Comparison of ENCODE assay signal across 8 cellular contexts in genomic region chr17:3667366-3668278, GRCh38. TPM values are rescaled to one million over a fixed set of nuclear protein-coding genes. Genes with fewer than 3 reads are reported as not detected.
DNase-seq lines count a peak whose midpoint lies in the region; ATAC-seq and TF ChIP-seq lines count a peak whose summit lies in the region.

No MANE protein-coding gene starts in this region.

- H3K4me1 Mint-ChIP-seq in activated naive CD8-positive, alpha-beta T cell treated with anti-CD3 and anti-CD28 coated beads for 36 hours = peaks cover 17% of the 10 kb centered on the region
- H3K4me1 Mint-ChIP-seq in neural crest cell = peaks cover 32% of the 10 kb centered on the region

- H3K36me3 Mint-ChIP-seq in activated naive CD8-positive, alpha-beta T cell treated with anti-CD3 and anti-CD28 coated beads for 36 hours = peaks cover 16% of the 10 kb centered on the region
- H3K36me3 Mint-ChIP-seq in neural crest cell (ENCODE audit: low read depth) = no peaks in the 10 kb centered on the region

- H3K4me2 ChIP-seq in HCT116 (ENCODE audit: low read length) = peak overlapping the region; percentile 74

- TF ChIP-seq POLR2A in HCT116 (IDR thresholded peaks at IDR 0.05; ENCODE audit: borderline replicate concordance, extremely low read depth, insufficient read depth, insufficient read length) (no peak), gastroesophageal sphincter (IDR thresholded peaks at IDR 0.05) (no peak)

- H3K9me3 Mint-ChIP-seq in activated naive CD8-positive, alpha-beta T cell treated with anti-CD3 and anti-CD28 coated beads for 36 hours = no peaks in the 10 kb centered on the region
- no peaks in the 10 kb centered on the region for H3K9me3 Mint-ChIP-seq in neural crest cell

- H3K36me3 ChIP-seq in HCT116 (ENCODE audit: control insufficient read depth in 1 of 2, insufficient read depth in 2 of 2, low read length in 2 of 2) (no peaks in the 10 kb centered on the region), gastroesophageal sphincter (peaks cover 0 to 35% of the 10 kb centered on the region in 2 donors)

- H3K79me2 ChIP-seq in HCT116 (ENCODE audit: insufficient read depth, low read length) = peaks cover 42% of the 10 kb centered on the region

- peak overlapping the region; percentile 95 for H3K4me3 Mint-ChIP-seq in activated naive CD8-positive, alpha-beta T cell treated with anti-CD3 and anti-CD28 coated beads for 36 hours
- H3K4me3 Mint-ChIP-seq in neural crest cell = peak overlapping the region; percentile 95

- H3K9me2 ChIP-seq in HCT116 (ENCODE audit: insufficient read depth) = no peaks in the 10 kb centered on the region

- no peaks in the 10 kb centered on the region for H3K27me3 ChIP-seq in HCT116 (ENCODE audit: insufficient read depth, low read length)
- H3K27me3 ChIP-seq in gastroesophageal sphincter = no peaks in the 10 kb centered on the region

- POLR2A ChIA-PET in HCT116 (lab: Charles Lee) = interaction anchor here (1.0 to 1.8 kb wide), 4 partner anchors 10 to 32 kb away, joined by 3 to 5 read pairs (median 3); partner anchors contain the start of genes CTNS and SHPK

- no peak for TF ChIP-seq CTCF in HCT116 (IDR thresholded peaks at IDR 0.05 in 2 of 3, conservative IDR thresholded peaks at IDR 0.05 in 1 of 3; ENCODE audit: borderline replicate concordance in 1 of 3, insufficient read depth in 1 of 3, low read depth in 2 of 3, low read length in 2 of 3)
- peak in 1 of 4 experiments; percentile 37 for TF ChIP-seq CTCF in gastroesophageal sphincter (IDR thresholded peaks at IDR 0.05)
- TF ChIP-seq CTCF in neural crest cell (conservative IDR thresholded peaks at IDR 0.05) = no peak

- H3K27ac Mint-ChIP-seq in activated naive CD8-positive, alpha-beta T cell treated with anti-CD3 and anti-CD28 coated beads for 36 hours = no peak overlapping the region
- peak overlapping the region; percentile 88 for H3K27ac Mint-ChIP-seq in neural crest cell (ENCODE audit: unreplicated experiment)

- peaks cover 8 to 20% of the 10 kb centered on the region in 2 experiments for H3K4me1 ChIP-seq in HCT116 (ENCODE audit: control insufficient read depth in 1 of 2, insufficient read depth in 2 of 2, low read length in 2 of 2)
- peaks cover 0 to 46% (median 29%) of the 10 kb centered on the region in 3 donors for H3K4me1 ChIP-seq in gastroesophageal sphincter

- no peaks in the 10 kb centered on the region for H3K9me3 ChIP-seq in HCT116 (ENCODE audit: control insufficient read depth in 1 of 2, insufficient read depth in 1 of 2, low read depth in 1 of 2, low read length in 2 of 2)
- no peaks in the 10 kb centered on the region for H3K9me3 ChIP-seq in gastroesophageal sphincter

- intact Hi-C loops in HCT116 (cut with micrococcal nuclease) = no loop called here

- H3K4me3 ChIP-seq in HCT116 (replicated peaks in 1 of 2; ENCODE audit: low read depth in 1 of 2, low read length in 2 of 2) (peak overlapping the region; percentile 74 to 85), gastroesophageal sphincter (peak overlapping the region; percentile 90 to 97)

- peak; percentile 74 for ATAC-seq in HCT116
- ATAC-seq in gastroesophageal sphincter = peak; percentile 88
- ATAC-seq in GM18868 (IDR thresholded peaks at IDR 0.05; ENCODE audit: unreplicated experiment) = no peak

- BruUV-seq in HCT116 (replicated peaks; lab: Mats Ljungman, UMichigan) = TSS peak; percentile 42

- no peak for TF ChIP-seq EP300 in gastroesophageal sphincter (IDR thresholded peaks at IDR 0.05)

- H3K27ac ChIP-seq in HCT116 (ENCODE audit: low read depth, low read length) (peak overlapping the region; percentile 97), gastroesophageal sphincter (peak overlapping the region; percentile 86 to 100 (median 95))

- CTCF ChIA-PET in HCT116 (lab: Charles Lee) = interaction anchor here (0.8 to 2.8 kb wide), 2 partner anchors 15 to 20 kb away, joined by 3 to 11 read pairs; no protein-coding TSS in a partner anchor

- 0 to 22% methylated on average over 1 of the region's 39 CpGs for WGBS in gastroesophageal sphincter (ENCODE audit: low coverage in 1 of 2), 2 donors

- RAD21 ChIA-PET in HCT116 (lab: Charles Lee; ENCODE audit: low non-redundant PET in 1 of 2, low total read pairs in 2 of 2, uncharacterized antibody in 2 of 2, unreplicated experiment in 2 of 2) = no interaction called here

- TF ChIP-seq RAD21 in HCT116 (IDR thresholded peaks at IDR 0.05; ENCODE audit: low read depth) = no peak

- no peaks in the 10 kb centered on the region for H3K27me3 Mint-ChIP-seq in activated naive CD8-positive, alpha-beta T cell treated with anti-CD3 and anti-CD28 coated beads for 36 hours
- H3K27me3 Mint-ChIP-seq in neural crest cell (ENCODE audit: low read depth) = no peaks in the 10 kb centered on the region

- peak overlapping the region; percentile 97 for H3K9ac ChIP-seq in HCT116 (ENCODE audit: low read length)

- H4K20me1 ChIP-seq in HCT116 (ENCODE audit: insufficient read depth) = no peaks in the 10 kb centered on the region; the same call in 1 of the 2 replicates

- peak; percentile 22 for DNase-seq in NCI-H345 (lab: John Stamatoyannopoulos, UW)
- no peak for DNase-seq in NCI-H345 treated with DMSO at 0.1 percent for 48 hours (lab: John Stamatoyannopoulos, UW; ENCODE audit: unreplicated experiment)
- DNase-seq in HCT116 (ENCODE audit: low read depth, low spot score) = no peak
- peak; percentile 22 for DNase-seq in NCI-H146 treated with DMSO at 0.1 percent for 48 hours (lab: John Stamatoyannopoulos, UW; ENCODE audit: unreplicated experiment)
- peak; percentile 13 for DNase-seq in activated naive CD8-positive, alpha-beta T cell treated with anti-CD3 and anti-CD28 coated beads for 36 hours
- peak; percentile 62 for DNase-seq in neural crest cell (ENCODE audit: low read depth, low spot score)

- no peak overlapping the region for H2AFZ ChIP-seq in HCT116 (ENCODE audit: low read depth, low read length, poor library complexity, severe bottlenecking)

TF ChIP-seq in HCT116, 20 proteins besides CTCF, POLR2A, EP300 and RAD21 (continues in another document):
- no peak for TF ChIP-seq EZH2 (IDR thresholded peaks at IDR 0.05)
- TF ChIP-seq EGR1 (IDR thresholded peaks at IDR 0.05; ENCODE audit: low read depth) = peak; percentile 38; the same call in 1 of the 2 replicates
- TF ChIP-seq SRF (IDR thresholded peaks at IDR 0.05; ENCODE audit: low read depth) = no peak
- peak; percentile 62 for TF ChIP-seq FOSL1 (IDR thresholded peaks at IDR 0.05; ENCODE audit: low read depth)
- TF ChIP-seq JUND (IDR thresholded peaks at IDR 0.05) = peak; percentile 50
- TF ChIP-seq SIN3A (IDR thresholded peaks at IDR 0.05; ENCODE audit: low read depth) = peak; percentile 94
- no peak for TF ChIP-seq REST (IDR thresholded peaks at IDR 0.05; ENCODE audit: low read depth)
- peak; percentile 40; the same call in 1 of the 2 replicates for TF ChIP-seq SP1 (IDR thresholded peaks at IDR 0.05; ENCODE audit: low read depth)

RNA-seq across cellular contexts. Expression of gene TAX1BP3, which starts 0.8 kb away (rescaled TPM):
- total RNA-seq in HCT116 (2021; ENCODE audit: unreplicated experiment) = 50.0 TPM
- 53.8 and 55.8 TPM in 2 replicates for polyA plus RNA-seq in HCT116 (2012)
- 10 to 100 TPM; 12.3 to 13.6 TPM for total RNA-seq in activated naive CD8-positive, alpha-beta T cell treated with anti-CD3 and anti-CD28 coated beads for 36 hours
- total RNA-seq in gastroesophageal sphincter = 100 to 1,000 TPM in 2 of 4 donors, 10 to 100 TPM in 2; 98.5 to 172 (median 109) TPM
- 58.2 and 65.8 TPM in 2 replicates for total RNA-seq in neural crest cell

RNA-seq across cellular contexts. Expression of gene EMC6, which starts 1.0 kb away (rescaled TPM):
- total RNA-seq in HCT116 (2021; ENCODE audit: unreplicated experiment) (62.4 TPM), gastroesophageal sphincter (10 to 100 TPM in 3 of 4 donors, 1 to 10 TPM in 1; 8.5 to 25.3 (median 13.8) TPM), neural crest cell (53.4 and 54.5 TPM in 2 replicates)
- 33.2 and 47.7 TPM in 2 replicates for polyA plus RNA-seq in HCT116 (2012)
- 10 to 100 TPM; 83.6 to 85.8 TPM for total RNA-seq in activated naive CD8-positive, alpha-beta T cell treated with anti-CD3 and anti-CD28 coated beads for 36 hours

RNA-seq across cellular contexts. Expression of gene P2RX5, which starts 28.3 kb away (rescaled TPM):
- total RNA-seq in HCT116 (2021; ENCODE audit: unreplicated experiment) = 9.0 TPM
- 14.8 and 15.4 TPM in 2 replicates for polyA plus RNA-seq in HCT116 (2012)
- 10 to 100 TPM; 32.0 to 38.7 TPM for total RNA-seq in activated naive CD8-positive, alpha-beta T cell treated with anti-CD3 and anti-CD28 coated beads for 36 hours
- total RNA-seq in gastroesophageal sphincter = 1 to 10 TPM in 1 of 4 donors, under 1 TPM in 1, not detected in 2; 0.96 to 2.0 TPM
- total RNA-seq in neural crest cell = 0.61 and 1.6 TPM in 2 replicates

RNA-seq across cellular contexts. Expression of gene CTNS, which starts 31.1 kb away (rescaled TPM):
- total RNA-seq in HCT116 (2021; ENCODE audit: unreplicated experiment) (7.9 TPM), gastroesophageal sphincter (10 to 100 TPM; 14.8 to 20.5 (median 17.8) TPM), neural crest cell (17.4 and 18.6 TPM in 2 replicates)
- polyA plus RNA-seq in HCT116 (2012) = 6.0 TPM in 2 replicates
- 10 to 100 TPM; 10.6 to 11.0 TPM for total RNA-seq in activated naive CD8-positive, alpha-beta T cell treated with anti-CD3 and anti-CD28 coated beads for 36 hours

RNA-seq across cellular contexts. Expression of gene SHPK, which starts 31.6 kb away (rescaled TPM):
- 19.6 TPM for total RNA-seq in HCT116 (2021; ENCODE audit: unreplicated experiment)
- 9.1 and 9.7 TPM in 2 replicates for polyA plus RNA-seq in HCT116 (2012)
- 10 to 100 TPM; 11.9 to 12.3 TPM for total RNA-seq in activated naive CD8-positive, alpha-beta T cell treated with anti-CD3 and anti-CD28 coated beads for 36 hours
- total RNA-seq in gastroesophageal sphincter = 10 to 100 TPM in 2 of 4 donors, 1 to 10 TPM in 2; 5.9 to 11.1 (median 9.8) TPM
- total RNA-seq in neural crest cell = 21.8 and 22.7 TPM in 2 replicates

Comparison
In these comparisons a context has a peak if more than half of its experiments do, and no peak if none do; other contexts are left out.
1. DNase-seq: peak in NCI-H345 (single experiment), NCI-H146 treated with DMSO at 0.1 percent for 48 hours (single experiment), activated naive CD8-positive, alpha-beta T cell treated with anti-CD3 and anti-CD28 coated beads for 36 hours (single experiment) and neural crest cell (single experiment); none in NCI-H345 treated with DMSO at 0.1 percent for 48 hours (single experiment) and HCT116 (single experiment).